Comparison of ENCODE assay signal across 10 cellular contexts in the genomic region with DNA sequence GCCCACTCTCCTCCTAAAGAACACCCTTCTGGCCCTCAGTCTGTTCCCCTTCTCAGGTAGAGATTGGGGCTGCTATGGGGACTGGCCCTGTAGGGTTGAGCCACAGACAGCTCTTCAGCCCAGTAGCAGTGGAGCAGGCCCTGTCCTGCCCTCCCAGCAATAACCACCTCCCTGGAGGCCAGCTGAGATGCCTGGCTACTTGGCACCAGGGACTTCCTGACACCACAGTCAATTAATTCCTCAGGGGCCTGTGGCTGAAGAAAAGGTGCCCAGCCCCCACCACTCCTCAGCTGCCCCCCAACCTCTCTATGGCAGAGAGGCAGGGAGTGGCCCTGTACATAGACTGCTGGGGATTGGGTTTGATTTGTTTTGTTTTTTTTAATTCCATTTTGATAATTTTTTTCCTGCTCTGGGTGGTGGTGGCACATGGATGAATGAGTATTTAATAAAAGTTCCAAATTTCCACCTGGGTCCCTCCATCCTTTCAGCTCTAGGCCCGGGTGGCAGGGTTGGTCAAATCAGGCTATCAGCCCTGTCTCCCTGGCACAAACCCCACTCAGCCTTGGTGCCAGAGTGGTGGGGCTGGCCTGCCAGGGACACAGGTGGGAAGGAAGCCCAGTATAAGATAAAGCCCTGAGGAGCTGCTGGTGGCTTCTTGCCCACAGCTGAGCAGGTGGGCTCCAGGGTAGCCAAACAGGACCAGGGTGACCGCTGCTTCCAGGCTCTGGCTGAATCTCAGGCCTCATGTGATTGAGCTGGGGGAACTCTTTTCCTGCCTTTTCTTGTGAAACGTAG.
"Had no signal": no experiment of that assay in that cellular context is flagged by ENCODE, and none has a peak within 500 bp of the region (broad histone marks: within the 10 kb centered on the region; RNA-seq: fewer than 3 reads in every experiment).

No MANE protein-coding gene starts in this region.

- H3K4me3 ChIP-seq: neural progenitor cell, smooth muscle cell, transverse colon had no signal

- DNase-seq: activated CD4-positive, alpha-beta T cell treated with anti-CD3 and anti-CD28 coated beads, Interleukin-2, amount 50 U/mL, for 4 hours; activated T-cell treated with anti-CD3 and anti-CD28 coated beads, Interleukin-2, amount 50 U/mL, for 4 hours; dermis blood vessel endothelial cell; retina; stimulated activated naive CD4-positive, alpha-beta T cell; transverse colon had no signal

- H3K4me3 Mint-ChIP-seq: activated T-cell treated with anti-CD3 and anti-CD28 coated beads, Interleukin-2, amount 50 U/mL, for 4 hours; neural progenitor cell; T-helper 1 cell treated with Interleukin-12 subunit alpha and Interleukin-12 subunit beta and Interleukin-4 antibody, amounts not matched to agents 30 μg/mL and 1 μg/mL, for 36 hours had no signal

- H3K9me3 ChIP-seq: transverse colon had no signal

- ATAC-seq: activated T-cell treated with anti-CD3 and anti-CD28 coated beads, Interleukin-2, amount 50 U/mL, for 4 hours had no signal

- H3K9ac ChIP-seq: neural progenitor cell, parathyroid adenoma had no signal

- H3K27ac ChIP-seq: neural progenitor cell, parathyroid adenoma, transverse colon had no signal

- H3K9me3 Mint-ChIP-seq: activated T-cell treated with anti-CD3 and anti-CD28 coated beads, Interleukin-2, amount 50 U/mL, for 4 hours; neural progenitor cell; T-helper 1 cell treated with Interleukin-12 subunit alpha and Interleukin-12 subunit beta and Interleukin-4 antibody, amounts not matched to agents 30 μg/mL and 1 μg/mL, for 36 hours had no signal

- H3K27ac Mint-ChIP-seq: neural progenitor cell had no signal

- H3K27me3 ChIP-seq: neural progenitor cell, transverse colon had no signal

- H3K36me3 ChIP-seq: neural progenitor cell had no signal

- H3K4me1 ChIP-seq: neural progenitor cell had no signal
